In the genomic region with DNA sequence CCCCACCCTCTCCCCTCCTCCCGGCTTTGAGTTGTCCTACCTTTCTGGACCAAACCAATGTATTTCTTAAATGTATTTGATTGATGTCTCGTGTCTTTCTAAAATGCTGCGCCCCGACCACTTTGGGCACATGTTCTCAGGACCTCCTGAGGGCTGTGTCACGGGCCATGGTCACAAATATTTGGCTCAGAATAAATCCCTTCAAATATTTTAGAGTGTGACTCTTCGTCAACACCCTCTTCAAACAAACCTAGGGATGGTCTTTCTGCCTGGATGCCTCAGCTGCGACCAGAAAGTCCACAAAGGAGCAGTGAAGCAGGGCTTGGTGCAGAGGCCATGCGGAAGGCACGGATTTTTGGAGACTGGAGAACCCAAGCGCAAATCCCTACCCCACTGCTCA, we compare ENCODE assay signal across 17 cellular contexts. TPM values are rescaled to one million over a fixed set of nuclear protein-coding genes. Genes with fewer than 3 reads are reported as not detected.
DNase-seq lines count a peak whose midpoint lies in the region; ATAC-seq, FAIRE-seq and TF ChIP-seq lines count a peak whose summit lies in the region.
"Had no signal": no experiment of that assay in that cellular context is flagged by ENCODE, and none has a peak within 500 bp of the region (broad histone marks: within the 10 kb centered on the region; RNA-seq: fewer than 3 reads in every experiment).

No MANE protein-coding gene starts in this region.

- peak overlapping the region; percentile 91 for H3K4me3 Mint-ChIP-seq in stimulated activated naive CD8-positive, alpha-beta T cell treated with anti-CD3 and anti-CD28 coated beads, Interleukin-15, Interleukin-2, amounts not matched to agents 100 ng/mL and 50 ng/mL, for 24 hours
- H3K4me3 Mint-ChIP-seq in WTC11 (peak overlapping the region; percentile 88), immature natural killer cell (peak overlapping the region; percentile 83 to 95 (median 93))

- H3K27ac ChIP-seq in vagina (peak overlapping the region; percentile 87), ovary (no peak overlapping the region)

- 92 to 95% (median 94%) methylated on average over 10 of the region's 10 CpGs for WGBS in ovary, 3 donors

- no peak overlapping the region for H3K27ac Mint-ChIP-seq in stimulated activated naive CD8-positive, alpha-beta T cell treated with anti-CD3 and anti-CD28 coated beads, Interleukin-15, Interleukin-2, amounts not matched to agents 100 ng/mL and 50 ng/mL, for 24 hours
- H3K27ac Mint-ChIP-seq in WTC11 (no peak overlapping the region), immature natural killer cell (peak overlapping the region in 2 of 6 donors; percentile 31 to 87)

- H3K36me3 ChIP-seq in vagina, result no peaks in the 10 kb centered on the region
- no peaks in the 10 kb centered on the region for H3K36me3 ChIP-seq in ovary
- H3K36me3 ChIP-seq: uterus had no signal

- no peak for TF ChIP-seq EP300 in ovary (IDR thresholded peaks at IDR 0.05)

- FAIRE-seq in urothelium cell line (lab: Jason Lieb, UNC), result no peak
- FAIRE-seq: G401.6, kidney had no signal

- H3K4me1 Mint-ChIP-seq in stimulated activated naive CD8-positive, alpha-beta T cell treated with anti-CD3 and anti-CD28 coated beads, Interleukin-15, Interleukin-2, amounts not matched to agents 100 ng/mL and 50 ng/mL, for 24 hours (ENCODE audit: low read depth), result peaks cover 46% of the 10 kb centered on the region
- H3K4me1 Mint-ChIP-seq in WTC11 (peaks cover 16% of the 10 kb centered on the region), immature natural killer cell (peaks cover 30 to 52% of the 10 kb centered on the region in 2 donors)

- no peak for TF ChIP-seq CTCF in WTC11 (IDR thresholded peaks at IDR 0.05)
- TF ChIP-seq CTCF in vagina (IDR thresholded peaks at IDR 0.05), result no peak
- TF ChIP-seq CTCF in ovary (IDR thresholded peaks at IDR 0.05), result no peak

- DNase-seq in stimulated activated naive CD8-positive, alpha-beta T cell treated with anti-CD3 and anti-CD28 coated beads, Interleukin-15, Interleukin-2, amounts not matched to agents 100 U/mL and 50 U/mL, for 24 hours, result no peak
- no peak for DNase-seq in WTC11 (ENCODE audit: low spot score)
- no peak for DNase-seq in immature natural killer cell
- no peak for DNase-seq in vagina (ENCODE audit: extremely low spot score in 2 of 2)
- no peak for DNase-seq in ovary
- no peak for DNase-seq in urothelium cell line (ENCODE audit: low spot score)
- no peak for DNase-seq in NCI-H1048 (lab: John Stamatoyannopoulos, UW)
- DNase-seq: activated CD4-positive, alpha-beta T cell treated with anti-CD3 and anti-CD28 coated beads for 4 hours; head of caudate nucleus; NCI-H1105 treated with DMSO at 0.1 percent for 48 hours; NCI-H226; retina; stimulated activated CD4-positive, alpha-beta T cell treated with anti-CD3 and anti-CD28 coated beads, Interleukin-2, amount 100 ng/mL, for 48 hours; uterus had no signal

- intact Hi-C loops in vagina (cut with DNase I), result no loop called here
- intact Hi-C loops in ovary (cut with DNase I), result no loop called here

- H3K27me3 ChIP-seq in vagina (no peaks in the 10 kb centered on the region), ovary (no peaks in the 10 kb centered on the region)
- H3K27me3 ChIP-seq: uterus had no signal

- H3K4me1 ChIP-seq in vagina (peaks cover 57% of the 10 kb centered on the region), ovary (ENCODE audit: insufficient read depth) (peaks cover 16% of the 10 kb centered on the region)

- ATAC-seq in stimulated activated naive CD8-positive, alpha-beta T cell treated with anti-CD3 and anti-CD28 coated beads, Interleukin-15, Interleukin-2, amounts not matched to agents 100 U/mL and 50 U/mL, for 24 hours, result no peak
- no peak for ATAC-seq in WTC11

- H3K9me3 Mint-ChIP-seq in stimulated activated naive CD8-positive, alpha-beta T cell treated with anti-CD3 and anti-CD28 coated beads, Interleukin-15, Interleukin-2, amounts not matched to agents 100 ng/mL and 50 ng/mL, for 24 hours, result no peaks in the 10 kb centered on the region
- H3K9me3 Mint-ChIP-seq in WTC11 (no peaks in the 10 kb centered on the region), immature natural killer cell (no peaks in the 10 kb centered on the region)

- TF ChIP-seq POLR2A in vagina (IDR thresholded peaks at IDR 0.05), result no peak
- no peak for TF ChIP-seq POLR2A in ovary (IDR thresholded peaks at IDR 0.05)

- H3K9me3 ChIP-seq in vagina, result no peaks in the 10 kb centered on the region
- no peaks in the 10 kb centered on the region for H3K9me3 ChIP-seq in ovary
- H3K9me3 ChIP-seq: uterus had no signal

- CTCF ChIA-PET in WTC11 (lab: Charles Lee), result interaction anchor here (1.4 kb wide), 1 partner anchor 23 kb away, joined by 4 read pairs; a partner anchor contains a TSS

- no peaks in the 10 kb centered on the region for H3K36me3 Mint-ChIP-seq in stimulated activated naive CD8-positive, alpha-beta T cell treated with anti-CD3 and anti-CD28 coated beads, Interleukin-15, Interleukin-2, amounts not matched to agents 100 ng/mL and 50 ng/mL, for 24 hours (ENCODE audit: low read depth)
- no peaks in the 10 kb centered on the region for H3K36me3 Mint-ChIP-seq in WTC11
- no peaks in the 10 kb centered on the region for H3K36me3 Mint-ChIP-seq in immature natural killer cell

- H3K27me3 Mint-ChIP-seq in stimulated activated naive CD8-positive, alpha-beta T cell treated with anti-CD3 and anti-CD28 coated beads, Interleukin-15, Interleukin-2, amounts not matched to agents 100 ng/mL and 50 ng/mL, for 24 hours, result peaks cover 4% of the 10 kb centered on the region
- H3K27me3 Mint-ChIP-seq in WTC11 (ENCODE audit: low read depth), result peaks cover 14% of the 10 kb centered on the region
- H3K27me3 Mint-ChIP-seq in immature natural killer cell (ENCODE audit: low read depth in 3 of 3), result peaks cover 0 to 2% (median 0%) of the 10 kb centered on the region in 3 donors

- H3K4me3 ChIP-seq in vagina (no peak overlapping the region), ovary (no peak overlapping the region)

- POLR2A ChIA-PET in WTC11 (lab: Charles Lee), result no interaction called here

TF ChIP-seq in WTC11, 78 proteins besides CTCF, POLR2A, EP300 and RAD21 (continues in another document):
- TF ChIP-seq, protein P1, sequence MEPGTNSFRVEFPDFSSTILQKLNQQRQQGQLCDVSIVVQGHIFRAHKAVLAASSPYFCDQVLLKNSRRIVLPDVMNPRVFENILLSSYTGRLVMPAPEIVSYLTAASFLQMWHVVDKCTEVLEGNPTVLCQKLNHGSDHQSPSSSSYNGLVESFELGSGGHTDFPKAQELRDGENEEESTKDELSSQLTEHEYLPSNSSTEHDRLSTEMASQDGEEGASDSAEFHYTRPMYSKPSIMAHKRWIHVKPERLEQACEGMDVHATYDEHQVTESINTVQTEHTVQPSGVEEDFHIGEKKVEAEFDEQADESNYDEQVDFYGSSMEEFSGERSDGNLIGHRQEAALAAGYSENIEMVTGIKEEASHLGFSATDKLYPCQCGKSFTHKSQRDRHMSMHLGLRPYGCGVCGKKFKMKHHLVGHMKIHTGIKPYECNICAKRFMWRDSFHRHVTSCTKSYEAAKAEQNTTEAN (CRISPR knock-in tag; IDR thresholded peaks at IDR 0.05), result no peak
- TF ChIP-seq, protein P2, sequence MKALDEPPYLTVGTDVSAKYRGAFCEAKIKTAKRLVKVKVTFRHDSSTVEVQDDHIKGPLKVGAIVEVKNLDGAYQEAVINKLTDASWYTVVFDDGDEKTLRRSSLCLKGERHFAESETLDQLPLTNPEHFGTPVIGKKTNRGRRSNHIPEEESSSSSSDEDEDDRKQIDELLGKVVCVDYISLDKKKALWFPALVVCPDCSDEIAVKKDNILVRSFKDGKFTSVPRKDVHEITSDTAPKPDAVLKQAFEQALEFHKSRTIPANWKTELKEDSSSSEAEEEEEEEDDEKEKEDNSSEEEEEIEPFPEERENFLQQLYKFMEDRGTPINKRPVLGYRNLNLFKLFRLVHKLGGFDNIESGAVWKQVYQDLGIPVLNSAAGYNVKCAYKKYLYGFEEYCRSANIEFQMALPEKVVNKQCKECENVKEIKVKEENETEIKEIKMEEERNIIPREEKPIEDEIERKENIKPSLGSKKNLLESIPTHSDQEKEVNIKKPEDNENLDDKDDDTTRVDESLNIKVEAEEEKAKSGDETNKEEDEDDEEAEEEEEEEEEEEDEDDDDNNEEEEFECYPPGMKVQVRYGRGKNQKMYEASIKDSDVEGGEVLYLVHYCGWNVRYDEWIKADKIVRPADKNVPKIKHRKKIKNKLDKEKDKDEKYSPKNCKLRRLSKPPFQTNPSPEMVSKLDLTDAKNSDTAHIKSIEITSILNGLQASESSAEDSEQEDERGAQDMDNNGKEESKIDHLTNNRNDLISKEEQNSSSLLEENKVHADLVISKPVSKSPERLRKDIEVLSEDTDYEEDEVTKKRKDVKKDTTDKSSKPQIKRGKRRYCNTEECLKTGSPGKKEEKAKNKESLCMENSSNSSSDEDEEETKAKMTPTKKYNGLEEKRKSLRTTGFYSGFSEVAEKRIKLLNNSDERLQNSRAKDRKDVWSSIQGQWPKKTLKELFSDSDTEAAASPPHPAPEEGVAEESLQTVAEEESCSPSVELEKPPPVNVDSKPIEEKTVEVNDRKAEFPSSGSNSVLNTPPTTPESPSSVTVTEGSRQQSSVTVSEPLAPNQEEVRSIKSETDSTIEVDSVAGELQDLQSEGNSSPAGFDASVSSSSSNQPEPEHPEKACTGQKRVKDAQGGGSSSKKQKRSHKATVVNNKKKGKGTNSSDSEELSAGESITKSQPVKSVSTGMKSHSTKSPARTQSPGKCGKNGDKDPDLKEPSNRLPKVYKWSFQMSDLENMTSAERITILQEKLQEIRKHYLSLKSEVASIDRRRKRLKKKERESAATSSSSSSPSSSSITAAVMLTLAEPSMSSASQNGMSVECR (CRISPR knock-in tag; IDR thresholded peaks at IDR 0.05; ENCODE audit: borderline replicate concordance), result no peak
- TF ChIP-seq ZNF671 (CRISPR knock-in tag; IDR thresholded peaks at IDR 0.05) (no peak), JAZF1 (CRISPR knock-in tag; IDR thresholded peaks at IDR 0.05) (no peak), ZNF396 (CRISPR knock-in tag; IDR thresholded peaks at IDR 0.05; ENCODE audit: borderline replicate concordance) (no peak), ZBTB21 (CRISPR knock-in tag; IDR thresholded peaks at IDR 0.05; ENCODE audit: borderline replicate concordance) (no peak), GRHL2 (CRISPR knock-in tag; IDR thresholded peaks at IDR 0.05; ENCODE audit: insufficient replicate concordance, severe bottlenecking) (no peak)

RNA-seq across cellular contexts. Expression of a gene that starts 1.1 kb away (rescaled TPM):
- total RNA-seq in WTC11 (2021) (10.3 to 12.0 TPM (median 11.9 TPM) in 3 replicates), vagina (40.8 TPM), ovary (10 to 100 TPM; 13.1 to 53.5 (median 26.8) TPM)
- polyA plus RNA-seq in immature natural killer cell (10 to 100 TPM in 1 of 3 donors, 1 to 10 TPM in 2; 6.6 to 13.7 (median 7.3) TPM), ovary (10 to 100 TPM; 11.1 to 27.3 TPM)

RNA-seq across cellular contexts. Expression of a gene that starts 22.8 kb away (rescaled TPM):
- 37.4 to 45.6 TPM (median 40.2 TPM) in 3 replicates for total RNA-seq in WTC11 (2021)
- polyA plus RNA-seq in immature natural killer cell, result under 1 TPM in 2 of 3 donors, not detected in 1; 0.62 to 0.68 TPM
- not detected for total RNA-seq in vagina
- total RNA-seq in ovary, result 1 to 10 TPM in 1 of 7 donors, under 1 TPM in 2, not detected in 4; 0.56 to 1.0 (median 0.87) TPM
- polyA plus RNA-seq in ovary, result 1 to 10 TPM in 1 of 2 donors, under 1 TPM in 1; 0.21 to 1.4 TPM

Comparison
In these comparisons a context has a peak if more than half of its experiments do, and no peak if none do; other contexts are left out.
1. RNA of a gene that starts 22.8 kb away (total RNA-seq): 37.4 to 45.6 TPM in WTC11; 0.56 to 1.0 TPM in ovary and not detected in vagina (single experiment); every median in the first group is over 10 times any median in the second.
2. Peak in every context shown above with its lines, with median percentiles within 50 percentile points of each other: H3K4me3 Mint-ChIP-seq.